ENCODE assay signal across 20 cellular contexts in the genomic region with DNA sequence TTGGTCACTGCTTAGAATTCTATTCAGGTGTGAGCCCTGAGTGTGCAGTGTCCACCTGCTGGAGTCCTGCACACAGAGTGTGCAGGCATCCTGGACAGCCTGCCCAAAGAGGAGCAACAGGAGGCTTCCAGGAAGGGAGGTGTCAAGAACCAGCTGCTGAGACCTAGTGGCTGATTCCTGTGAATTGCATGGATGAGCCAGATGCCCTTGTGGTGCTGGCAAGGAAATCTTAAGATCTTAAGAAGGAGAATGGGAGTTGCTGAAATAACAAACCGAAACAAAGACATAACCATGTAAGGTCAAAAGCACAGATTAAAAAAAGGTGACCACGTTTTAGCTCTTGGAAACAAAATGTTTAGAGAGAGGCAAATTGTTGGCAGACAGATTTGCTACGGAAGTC. TPM values are rescaled to one million over a fixed set of nuclear protein-coding genes. Genes with fewer than 3 reads are reported as not detected.
DNase-seq lines count a peak whose midpoint lies in the region; ATAC-seq, FAIRE-seq and TF ChIP-seq lines count a peak whose summit lies in the region.
"Had no signal": no experiment of that assay in that cellular context is flagged by ENCODE, and none has a peak within 500 bp of the region (broad histone marks: within the 10 kb centered on the region; RNA-seq: fewer than 3 reads in every experiment).

No MANE protein-coding gene starts in this region.

- in situ Hi-C loops in SK-MEL-5 (cut with HindIII; ENCODE audit: low pct_unique_long_range_greater_than_20kb, low sequenced_read_pairs): no loop called here

- H3K4me3 ChIP-seq in cardiac muscle cell (no peak overlapping the region), right atrium auricular region (no peak overlapping the region), fibroblast of mammary gland (ENCODE audit: control insufficient read depth, low read depth, low read length) (no peak overlapping the region), small intestine (ENCODE audit: low read depth in 1 of 2, low read length in 2 of 2) (no peak overlapping the region), H7 (ENCODE audit: insufficient read depth, low read depth, low read length) (no peak overlapping the region)
- H3K4me3 ChIP-seq: gastrocnemius medialis, GM12878, prostate gland had no signal

- DNase-seq in cardiac muscle cell (ENCODE audit: low read depth in 1 of 2, low spot score in 1 of 2): peak in 1 of 2 donors; percentile 8
- no peak for DNase-seq in right atrium auricular region (ENCODE audit: low spot score)
- peak; percentile 17 for DNase-seq in SK-MEL-5 (ENCODE audit: low read depth, low spot score)
- peak; percentile 28 for DNase-seq in fibroblast of mammary gland (ENCODE audit: low read depth)
- DNase-seq in small intestine: peak; percentile 0
- DNase-seq in MV-4-11 (lab: John Stamatoyannopoulos, UW): no peak
- no peak for DNase-seq in H7
- DNase-seq: 8988T; activated CD4-positive, alpha-beta T cell treated with anti-CD3 and anti-CD28 coated beads, Interleukin-2, amount 10 ng/mL, durations not matched to agents 7 days and 5 days; activated gamma-delta T cell; gastrocnemius medialis; HFFc6; NCI-H1105 treated with DMSO at 0.1 percent for 48 hours; NCI-H2081 treated with DMSO at 0.1 percent for 48 hours; NCI-H526 had no signal

- WGBS in small intestine, 3 donors: 74 to 86% (median 82%) methylated on average over 3 of the region's 3 CpGs

- H3K27me3 ChIP-seq in cardiac muscle cell: no peaks in the 10 kb centered on the region
- no peaks in the 10 kb centered on the region for H3K27me3 ChIP-seq in right atrium auricular region
- H3K27me3 ChIP-seq in small intestine (ENCODE audit: control insufficient read depth in 2 of 2, insufficient read depth in 2 of 2, low read length in 2 of 2): no peaks in the 10 kb centered on the region
- no peaks in the 10 kb centered on the region for H3K27me3 ChIP-seq in H7 (ENCODE audit: control insufficient read depth, insufficient read depth, low read length)
- H3K27me3 ChIP-seq: gastrocnemius medialis had no signal

- H3K9me3 ChIP-seq in cardiac muscle cell (ENCODE audit: low read depth): no peaks in the 10 kb centered on the region
- no peaks in the 10 kb centered on the region for H3K9me3 ChIP-seq in right atrium auricular region
- no peaks in the 10 kb centered on the region for H3K9me3 ChIP-seq in small intestine (ENCODE audit: control insufficient read depth, low read depth)
- H3K9me3 ChIP-seq: gastrocnemius medialis, prostate gland had no signal

- ATAC-seq in HG03175 (IDR thresholded peaks at IDR 0.05; ENCODE audit: unreplicated experiment): no peak
- ATAC-seq: gastrocnemius medialis, GM12878 had no signal

- H3K36me3 ChIP-seq in cardiac muscle cell (no peaks in the 10 kb centered on the region), right atrium auricular region (no peaks in the 10 kb centered on the region), small intestine (ENCODE audit: control insufficient read depth in 2 of 2, insufficient read depth in 2 of 2, low read length in 2 of 2) (no peaks in the 10 kb centered on the region), H7 (replicated peaks; ENCODE audit: control insufficient read depth, insufficient read depth, low read length) (no peaks in the 10 kb centered on the region)
- H3K36me3 ChIP-seq: gastrocnemius medialis, prostate gland had no signal

- no peak for FAIRE-seq in small intestine (lab: Jason Lieb, UNC)
- FAIRE-seq: urothelium cell line had no signal

- peaks cover 13% of the 10 kb centered on the region for H3K4me1 ChIP-seq in cardiac muscle cell (ENCODE audit: low read depth)
- peaks cover 0 to under 1% of the 10 kb centered on the region in 2 donors for H3K4me1 ChIP-seq in right atrium auricular region
- H3K4me1 ChIP-seq in small intestine (ENCODE audit: control insufficient read depth in 2 of 2, insufficient read depth in 1 of 2, low read depth in 1 of 2, low read length in 1 of 2): peaks cover 0 to 2% of the 10 kb centered on the region in 2 donors
- H3K4me1 ChIP-seq: gastrocnemius medialis, prostate gland had no signal

- TF ChIP-seq CTCF in cardiac muscle cell (IDR thresholded peaks at IDR 0.05; ENCODE audit: low read depth, low read length): no peak
- no peak for TF ChIP-seq CTCF in right atrium auricular region (IDR thresholded peaks at IDR 0.05)
- TF ChIP-seq CTCF in fibroblast of mammary gland (conservative IDR thresholded peaks at IDR 0.05; ENCODE audit: control insufficient read depth, insufficient read depth, low read depth, low read length): no peak

- peak overlapping the region; percentile 57 for H3K27ac ChIP-seq in cardiac muscle cell
- no peak overlapping the region for H3K27ac ChIP-seq in right atrium auricular region
- H3K27ac ChIP-seq in small intestine (ENCODE audit: low read depth in 1 of 2, low read length in 1 of 2): no peak overlapping the region
- H3K27ac ChIP-seq: C4-2B, gastrocnemius medialis, prostate gland had no signal

RNA-seq across cellular contexts. Expression of a gene that starts 29.3 kb away (rescaled TPM):
- total RNA-seq in cardiac muscle cell (1,239 and 1,612 TPM in 2 replicates), right atrium auricular region (1,000 to 10,000 TPM; 1,337 to 2,849 TPM)
- polyA plus RNA-seq in cardiac muscle cell (702 and 842 TPM in 2 replicates), small intestine (1,000 to 10,000 TPM; 1,779 to 3,946 (median 3,518) TPM)
- total RNA-seq in SK-MEL-5 (2014; rRNA removed; shearing (Covaris generic)): 5,316 and 5,447 TPM in 2 replicates
- 3,447 and 3,665 TPM in 2 replicates for polyA plus RNA-seq in SK-MEL-5 (2015; cell fraction: cytosol; rRNA removed)
- 567 and 718 TPM in 2 replicates for polyA plus RNA-seq in SK-MEL-5 (2015; cell fraction: nucleus; rRNA removed)
- total RNA-seq in H7 (2014; rRNA removed; shearing (Covaris generic)): 2,290 and 3,010 TPM in 2 replicates

Comparison
In these comparisons a context has a peak if more than half of its experiments do, and no peak if none do; other contexts are left out.
1. DNase-seq: peak in SK-MEL-5 (single experiment), fibroblast of mammary gland (single experiment) and small intestine (single experiment); none in right atrium auricular region (single experiment), MV-4-11 (single experiment) and H7 (single experiment).